14 cellular contexts compared by ENCODE assay signal in genomic region chr4:4422856-4423485, GRCh38. TPM values are rescaled to one million over a fixed set of nuclear protein-coding genes. Genes with fewer than 3 reads are reported as not detected.
"Had no signal": no experiment of that assay in that cellular context is flagged by ENCODE, and none has a peak within 500 bp of the region (broad histone marks: within the 10 kb centered on the region; RNA-seq: fewer than 3 reads in every experiment).

No MANE protein-coding gene starts in this region.

- H3K9me3 ChIP-seq: body of pancreas, pancreas had no signal

- ATAC-seq: activated CD4-positive, CD25-positive, alpha-beta regulatory T cell treated with anti-CD3 and anti-CD28 coated beads, Interleukin-2, amount 50 U/mL, for 24 hours; body of pancreas; stimulated activated naive B cell treated with anti-CD40 and anti-IgM and Interleukin-4, amounts not matched to agents 10 μg/mL and 1 μg/mL and 100 μg/mL, for 72 hours had no signal

- H3K4me3 Mint-ChIP-seq: activated naive CD4-positive, alpha-beta T cell treated with anti-CD3 and anti-CD28 coated beads, Interleukin-2, amount 50 U/mL, for 24 hours; neural crest cell; stimulated activated naive B cell treated with anti-CD40 and anti-IgM and Interleukin-4, amounts not matched to agents 10 μg/mL and 1 μg/mL and 100 μg/mL, for 72 hours; T-helper 2 cell treated with Interferon-gamma antibody and Interleukin-4, amounts not matched to agents 5 μg/mL and 100 μg/mL, for 36 hours had no signal

- H3K4me1 Mint-ChIP-seq: stimulated activated naive B cell treated with anti-CD40 and anti-IgM and Interleukin-4, amounts not matched to agents 10 μg/mL and 1 μg/mL and 100 μg/mL, for 72 hours had no signal

- DNase-seq: activated CD4-positive, alpha-beta T cell treated with anti-CD3 and anti-CD28 coated beads, Interleukin-2, amount 50 U/mL, for 4 hours; amniotic stem cell; body of pancreas; dermis blood vessel endothelial cell; erythroblast; hippocampal formation; pancreas; retina; stimulated activated naive B cell treated with anti-CD40 and anti-IgM and Interleukin-4, amounts not matched to agents 10 μg/mL and 1 μg/mL and 100 μg/mL, for 72 hours; trophoblast cell had no signal

- H3K27ac Mint-ChIP-seq: activated naive CD4-positive, alpha-beta T cell treated with anti-CD3 and anti-CD28 coated beads, Interleukin-2, amount 50 U/mL, for 24 hours; stimulated activated naive B cell treated with anti-CD40 and anti-IgM and Interleukin-4, amounts not matched to agents 10 μg/mL and 1 μg/mL and 100 μg/mL, for 72 hours; T-helper 2 cell treated with Interferon-gamma antibody and Interleukin-4, amounts not matched to agents 5 μg/mL and 100 μg/mL, for 36 hours had no signal

- H3K9me3 Mint-ChIP-seq: activated naive CD4-positive, alpha-beta T cell treated with anti-CD3 and anti-CD28 coated beads, Interleukin-2, amount 50 U/mL, for 24 hours; neural crest cell; stimulated activated naive B cell treated with anti-CD40 and anti-IgM and Interleukin-4, amounts not matched to agents 10 μg/mL and 1 μg/mL and 100 μg/mL, for 72 hours; T-helper 2 cell treated with Interferon-gamma antibody and Interleukin-4, amounts not matched to agents 5 μg/mL and 100 μg/mL, for 36 hours had no signal

- H3K27ac ChIP-seq: body of pancreas had no signal

- H3K27me3 ChIP-seq: body of pancreas, pancreas had no signal

- H3K4me1 ChIP-seq: body of pancreas, pancreas had no signal

- H3K27me3 Mint-ChIP-seq: activated naive CD4-positive, alpha-beta T cell treated with anti-CD3 and anti-CD28 coated beads, Interleukin-2, amount 50 U/mL, for 24 hours; stimulated activated naive B cell treated with anti-CD40 and anti-IgM and Interleukin-4, amounts not matched to agents 10 μg/mL and 1 μg/mL and 100 μg/mL, for 72 hours had no signal

- H3K4me3 ChIP-seq: body of pancreas, pancreas had no signal

RNA-seq across cellular contexts. Expression of gene NSG1, which starts 36.1 kb away (rescaled TPM):
- total RNA-seq: dermis blood vessel endothelial cell had no signal
